In genomic region chr18:54777118-54777791, GRCh38 we compare ENCODE assay signal across 11 cellular contexts. TPM values are rescaled to one million over a fixed set of nuclear protein-coding genes. Genes with fewer than 3 reads are reported as not detected.
A peak's percentile ranks its signal among the peaks of the same experiment; 100 is the strongest.
DNase-seq lines count a peak whose midpoint lies in the region; ATAC-seq lines count a peak whose summit lies in the region.
"Had no signal": no experiment of that assay in that cellular context is flagged by ENCODE, and none has a peak within 500 bp of the region (broad histone marks: within the 10 kb centered on the region; RNA-seq: fewer than 3 reads in every experiment).

No MANE protein-coding gene starts in this region.

- H3K4me1 ChIP-seq in BLaER1 = peaks cover 51% of the 10 kb centered on the region

- no peaks in the 10 kb centered on the region for H3K36me3 ChIP-seq in BLaER1
- H3K36me3 ChIP-seq: BE2C had no signal

- peaks cover 19% of the 10 kb centered on the region for H3K9me3 ChIP-seq in BLaER1
- H3K9me3 ChIP-seq: BE2C had no signal

- ATAC-seq in GM19463 (IDR thresholded peaks at IDR 0.05; ENCODE audit: unreplicated experiment) (peak; percentile 58), GM18502 (IDR thresholded peaks at IDR 0.05; ENCODE audit: poor library complexity, unreplicated experiment) (no peak)
- ATAC-seq in effector memory CD8-positive, alpha-beta T cell (replicated peaks) = no peak

- DNase-seq in HT-29 (ENCODE audit: low spot score) (peak; percentile 25), iris pigment epithelial cell (ENCODE audit: low read depth) (peak; percentile 7), HPDE6-E6E7 (ENCODE audit: extremely low spot score) (no peak)
- DNase-seq in effector memory CD8-positive, alpha-beta T cell = no peak
- DNase-seq in stimulated activated CD4-positive, alpha-beta T cell treated with anti-CD3 and anti-CD28 coated beads, Interleukin-4, amount 100 ng/mL, for 1 hour = no peak
- DNase-seq: stimulated activated naive CD4-positive, alpha-beta T cell had no signal

- no peak overlapping the region for H3K27ac Mint-ChIP-seq in effector memory CD8-positive, alpha-beta T cell
- H3K27ac Mint-ChIP-seq: activated T-helper 2 cell treated with anti-CD3 and anti-CD28 coated beads, Interferon-gamma antibody, Interleukin-2, Interleukin-4, amounts not matched to agents 10 μg/mL and 5 μg/mL and 100 μg/mL, durations not matched to agents 14 hours and 24 hours and 36 hours had no signal

- no peak overlapping the region for H3K9ac ChIP-seq in BLaER1

- no peaks in the 10 kb centered on the region for H3K4me1 Mint-ChIP-seq in effector memory CD8-positive, alpha-beta T cell (ENCODE audit: low read depth in 2 of 2)

- no peaks in the 10 kb centered on the region for H3K27me3 ChIP-seq in BLaER1
- H3K27me3 ChIP-seq: BE2C had no signal

- peaks cover 0 to 2% of the 10 kb centered on the region in 2 donors for H3K9me3 Mint-ChIP-seq in effector memory CD8-positive, alpha-beta T cell
- H3K9me3 Mint-ChIP-seq: activated T-helper 2 cell treated with anti-CD3 and anti-CD28 coated beads, Interferon-gamma antibody, Interleukin-2, Interleukin-4, amounts not matched to agents 10 μg/mL and 5 μg/mL and 100 μg/mL, durations not matched to agents 14 hours and 24 hours and 36 hours had no signal

- no peak overlapping the region for H3K4me3 ChIP-seq in BLaER1

- H3K27ac ChIP-seq in BLaER1 = no peak overlapping the region

- no peaks in the 10 kb centered on the region for H3K36me3 Mint-ChIP-seq in effector memory CD8-positive, alpha-beta T cell (ENCODE audit: insufficient read depth)

- H3K4me3 Mint-ChIP-seq in effector memory CD8-positive, alpha-beta T cell = no peak overlapping the region

- peaks cover 0 to 4% of the 10 kb centered on the region in 2 donors for H3K27me3 Mint-ChIP-seq in effector memory CD8-positive, alpha-beta T cell

- H3K4me2 ChIP-seq in BLaER1 = peak overlapping the region; percentile 64

- H4K20me1 ChIP-seq in BLaER1 = no peaks in the 10 kb centered on the region

RNA-seq across cellular contexts. Expression of gene RAB27B, which starts 51.0 kb away (rescaled TPM):
- total RNA-seq in HT-29 (2014; rRNA removed; shearing (Covaris generic)) = 4.9 and 5.4 TPM in 2 replicates

Comparison
In these comparisons a context has a peak if more than half of its experiments do, and no peak if none do; other contexts are left out.
1. DNase-seq: peak in HT-29 (single experiment) and iris pigment epithelial cell (single experiment); none in effector memory CD8-positive, alpha-beta T cell (0 of 3), stimulated activated CD4-positive, alpha-beta T cell treated with anti-CD3 and anti-CD28 coated beads, Interleukin-4, amount 100 ng/mL, for 1 hour (single experiment) and HPDE6-E6E7 (single experiment).